Comparison of ENCODE assay signal across 9 cellular contexts in the genomic region with DNA sequence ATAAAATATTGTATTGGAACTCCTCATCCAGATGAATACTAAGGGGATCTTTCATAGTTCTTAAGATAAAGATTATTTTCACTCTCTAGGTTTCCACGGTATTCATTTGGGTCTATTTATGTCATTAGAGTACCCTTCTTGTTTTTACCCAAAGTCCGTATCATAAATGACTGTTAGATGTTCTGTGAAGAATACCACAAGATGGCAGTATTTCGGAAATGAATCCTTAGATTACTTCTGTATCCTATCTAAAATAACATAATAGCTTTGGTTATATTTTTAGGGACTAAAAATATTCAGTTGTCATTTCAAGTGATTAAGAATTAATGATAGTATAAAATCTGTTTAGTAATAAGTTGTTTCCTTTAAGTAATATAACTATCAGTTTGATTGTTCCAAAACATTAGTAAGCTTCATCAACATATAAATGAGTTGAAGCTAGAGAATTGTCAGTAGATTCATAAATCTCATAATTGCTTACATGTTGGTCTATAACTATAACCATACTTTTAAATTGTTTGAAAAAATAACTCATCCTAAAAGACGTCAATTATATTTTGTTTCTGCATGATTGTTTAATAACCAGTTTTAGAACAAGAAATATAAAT.
DNase-seq lines count a peak whose midpoint lies in the region; ATAC-seq and TF ChIP-seq lines count a peak whose summit lies in the region.
"Had no signal": no experiment of that assay in that cellular context is flagged by ENCODE, and none has a peak within 500 bp of the region (broad histone marks: within the 10 kb centered on the region; RNA-seq: fewer than 3 reads in every experiment).

No MANE protein-coding gene starts in this region.

- no peak overlapping the region for H3K27ac ChIP-seq in osteoblast (ENCODE audit: low read depth, low read length)

- DNase-seq in DMS 273 (lab: John Stamatoyannopoulos, UW; ENCODE audit: unreplicated experiment) (peak; percentile 61), DMS 273 treated with DMSO at 0.1 percent for 48 hours (lab: John Stamatoyannopoulos, UW) (no peak), NCI-H82 treated with DMSO at 0.1 percent for 48 hours (lab: John Stamatoyannopoulos, UW; ENCODE audit: unreplicated experiment) (peak; percentile 12), dermis blood vessel endothelial cell (peak; percentile 41), osteoblast (ENCODE audit: insufficient read length, low spot score, missing footprints) (no peak), mesenteric fat pad (ENCODE audit: low spot score) (no peak), iPS-NIHi11 (ENCODE audit: low spot score) (no peak)
- DNase-seq: activated B cell treated with CpG ODN at 0.5 μM for 24 hours had no signal

- H3K4me1 ChIP-seq in osteoblast (ENCODE audit: insufficient read depth, low read length), result no peaks in the 10 kb centered on the region

- no peak overlapping the region for H3K4me2 ChIP-seq in osteoblast (ENCODE audit: insufficient read depth, low read length)

- no peaks in the 10 kb centered on the region for H3K79me2 ChIP-seq in osteoblast (ENCODE audit: insufficient read depth, low read length)

- H2AFZ ChIP-seq in osteoblast (ENCODE audit: low read length), result peak overlapping the region; percentile 56

- no peak overlapping the region for H3K4me3 ChIP-seq in osteoblast (ENCODE audit: insufficient read depth, low read length)

- TF ChIP-seq CTCF in osteoblast (IDR thresholded peaks at IDR 0.05; ENCODE audit: extremely low read depth, low read depth, low read length), result peak; percentile 47

- H3K9me3 ChIP-seq in osteoblast (ENCODE audit: low read depth, low read length), result no peaks in the 10 kb centered on the region

- H3K27me3 ChIP-seq in osteoblast (ENCODE audit: insufficient read depth, low read length), result no peaks in the 10 kb centered on the region

- peak; percentile 86 for ATAC-seq in HG03432 (IDR thresholded peaks at IDR 0.05; ENCODE audit: unreplicated experiment)

- no peaks in the 10 kb centered on the region for H3K36me3 ChIP-seq in osteoblast (ENCODE audit: insufficient read depth, low read length)

- H4K20me1 ChIP-seq in osteoblast (ENCODE audit: insufficient read depth, low read length), result no peaks in the 10 kb centered on the region

Comparison
In these comparisons a context has a peak if more than half of its experiments do, and no peak if none do; other contexts are left out.
1. DNase-seq: peak in DMS 273 (single experiment), NCI-H82 treated with DMSO at 0.1 percent for 48 hours (single experiment) and dermis blood vessel endothelial cell (single experiment); none in DMS 273 treated with DMSO at 0.1 percent for 48 hours (single experiment), osteoblast (single experiment), mesenteric fat pad (single experiment) and iPS-NIHi11 (single experiment).